ENCODE assay signal across 20 cellular contexts in the genomic region with DNA sequence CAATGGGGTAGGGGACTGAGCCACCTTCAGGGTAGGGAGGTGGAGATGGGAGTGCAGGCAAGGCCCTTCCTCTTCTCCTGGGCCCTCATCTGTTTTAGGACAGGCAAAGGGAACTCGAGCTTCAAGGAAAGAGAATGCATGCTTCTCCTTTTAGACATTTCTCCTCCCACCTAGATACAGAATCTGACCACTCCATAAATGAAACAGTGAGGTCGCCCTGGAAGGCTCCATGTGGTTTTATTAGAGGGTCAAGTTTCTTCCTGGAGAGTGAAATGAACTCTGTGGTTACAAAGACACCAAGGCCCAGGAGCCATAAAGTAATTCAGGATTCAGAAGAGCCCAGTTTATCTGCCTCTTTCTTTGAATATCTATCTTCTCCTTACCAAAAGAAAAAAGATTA. TPM values are rescaled to one million over a fixed set of nuclear protein-coding genes. Genes with fewer than 3 reads are reported as not detected.
DNase-seq lines count a peak whose midpoint lies in the region; ATAC-seq and TF ChIP-seq lines count a peak whose summit lies in the region.
"Had no signal": no experiment of that assay in that cellular context is flagged by ENCODE, and none has a peak within 500 bp of the region (broad histone marks: within the 10 kb centered on the region; RNA-seq: fewer than 3 reads in every experiment).

No MANE protein-coding gene starts in this region.

- peak overlapping the region in 1 of 2 donors; percentile 29 for H3K9ac ChIP-seq in stomach smooth muscle (ENCODE audit: low read length in 2 of 2)

- CTCF ChIA-PET in HEK293 (lab: Yijun Ruan, JAX) = interaction anchor here (0.6 to 1.3 kb wide), 4 partner anchors 8 to 313 kb away, joined by 3 to 4 read pairs (median 3); no protein-coding TSS in a partner anchor

- TF ChIP-seq CTCF in HEK293 (tag by site-specific recombination; IDR thresholded peaks at IDR 0.05) (no peak), fibroblast of villous mesenchyme (IDR thresholded peaks at IDR 0.05; ENCODE audit: insufficient read depth, low read depth, low read length) (no peak)

- POLR2A ChIA-PET in HEK293 (lab: Yijun Ruan, JAX) = no interaction called here

- no peak for ATAC-seq in GM21381 (IDR thresholded peaks at IDR 0.05; ENCODE audit: unreplicated experiment)
- no peak for ATAC-seq in GM19328 (IDR thresholded peaks at IDR 0.05; ENCODE audit: unreplicated experiment)
- ATAC-seq: mucosa of descending colon had no signal

- H3K27ac ChIP-seq in HEK293 (ENCODE audit: extremely low read depth, low read depth, low read length) = no peak overlapping the region
- peak overlapping the region; percentile 24 for H3K27ac ChIP-seq in stomach smooth muscle (ENCODE audit: low read length)
- H3K27ac ChIP-seq: esophagus muscularis mucosa, HL-60, ovary, thyroid gland had no signal

- DNase-seq in RPMI7951 (ENCODE audit: low read depth) (peak; percentile 88), fibroblast of villous mesenchyme (ENCODE audit: low read depth) (peak; percentile 71), cerebellar cortex (ENCODE audit: low spot score) (no peak)
- DNase-seq: activated CD4-positive, alpha-beta T cell treated with anti-CD3 and anti-CD28 coated beads for 48 hours; CD4-positive, alpha-beta memory T cell; dermis blood vessel endothelial cell; DMS79 treated with DMSO at 0.1 percent for 48 hours; hippocampal formation; mucosa of descending colon; NCI-H146; NCI-H446 treated with DMSO at 0.1 percent for 48 hours; ovary; stimulated activated CD4-positive, alpha-beta T cell treated with anti-CD3 and anti-CD28 coated beads, Interleukin-4, amount 100 ng/mL, for 24 hours had no signal

- H3K27me3 ChIP-seq in stomach smooth muscle (ENCODE audit: control insufficient read depth in 1 of 2, insufficient read depth in 2 of 2, low read length in 2 of 2) = no peaks in the 10 kb centered on the region
- H3K27me3 ChIP-seq: esophagus muscularis mucosa, ovary, thyroid gland had no signal

- H3K4me3 ChIP-seq in HEK293 (ENCODE audit: low read depth, low read length) (no peak overlapping the region), fibroblast of villous mesenchyme (ENCODE audit: low read depth, low read length) (no peak overlapping the region), stomach smooth muscle (ENCODE audit: low read length in 2 of 2) (no peak overlapping the region)
- H3K4me3 ChIP-seq: esophagus muscularis mucosa, mucosa of descending colon, ovary, thyroid gland had no signal

- H3K36me3 ChIP-seq in HEK293 (ENCODE audit: control insufficient read depth in 2 of 2, insufficient read depth in 1 of 2, low read length in 2 of 2) (peaks cover 0 to 24% of the 10 kb centered on the region in 2 experiments; a peak in 1 of 3 replicates), stomach smooth muscle (ENCODE audit: control insufficient read depth in 2 of 2, insufficient read depth in 2 of 2, low read length in 2 of 2) (peaks cover 17 to 24% of the 10 kb centered on the region in 2 donors)
- H3K36me3 ChIP-seq: ovary, thyroid gland had no signal

- no peaks in the 10 kb centered on the region for H3K9me3 ChIP-seq in HEK293 (ENCODE audit: control insufficient read depth, insufficient read depth, low read depth, low read length)
- no peaks in the 10 kb centered on the region for H3K9me3 ChIP-seq in stomach smooth muscle (ENCODE audit: control insufficient read depth in 2 of 2, low read length in 2 of 2)
- H3K9me3 ChIP-seq: esophagus muscularis mucosa, mucosa of descending colon, ovary, thyroid gland had no signal

- H3K4me1 ChIP-seq in HEK293 (ENCODE audit: control insufficient read depth, insufficient read depth, low read length) (peaks cover 17% of the 10 kb centered on the region), stomach smooth muscle (ENCODE audit: control insufficient read depth, insufficient read depth, low read length) (peaks cover 48% of the 10 kb centered on the region)

TF ChIP-seq in HEK293, 187 proteins besides CTCF, POLR2A, EP300 and RAD21 (continues in another document):
- TF ChIP-seq ZNF830 (tag by site-specific recombination; IDR thresholded peaks at IDR 0.05; ENCODE audit: low read depth) (no peak), SCRT2 (tag by site-specific recombination; IDR thresholded peaks at IDR 0.05) (no peak), ZNF747 (tag by site-specific recombination; IDR thresholded peaks at IDR 0.05) (no peak), ZNF530 (tag by site-specific recombination; IDR thresholded peaks at IDR 0.05; ENCODE audit: low read depth) (no peak), ZNF521 (tag by site-specific recombination; IDR thresholded peaks at IDR 0.05) (no peak), ZNF292 (tag by site-specific recombination; IDR thresholded peaks at IDR 0.05; ENCODE audit: borderline replicate concordance, low read depth) (no peak), ZNF571 (tag by site-specific recombination; IDR thresholded peaks at IDR 0.05) (no peak), ZNF175 (tag by site-specific recombination; IDR thresholded peaks at IDR 0.05) (no peak), ZNF391 (tag by site-specific recombination; IDR thresholded peaks at IDR 0.05; ENCODE audit: borderline replicate concordance, low read depth) (no peak), ZNF843 (tag by site-specific recombination; IDR thresholded peaks at IDR 0.05) (no peak), ZNF555 (tag by site-specific recombination; conservative IDR thresholded peaks at IDR 0.05) (no peak), ZXDB (tag by site-specific recombination; IDR thresholded peaks at IDR 0.05) (0 out of 2 replicates have a peak, but pooled peaks have one; percentile 21), ZSCAN30 (tag by site-specific recombination; IDR thresholded peaks at IDR 0.05) (peak; percentile 60; the same call in 1 of the 2 replicates), ZNF155 (tag by site-specific recombination; IDR thresholded peaks at IDR 0.05) (no peak), ZFP3 (tag by site-specific recombination; IDR thresholded peaks at IDR 0.05; ENCODE audit: low read depth) (no peak), HOXA7 (CRISPR knock-in tag; IDR thresholded peaks at IDR 0.05; ENCODE audit: borderline replicate concordance) (no peak), ZNF221 (tag by site-specific recombination; IDR thresholded peaks at IDR 0.05; ENCODE audit: borderline replicate concordance) (no peak), BCL11A (tag by site-specific recombination; IDR thresholded peaks at IDR 0.05; ENCODE audit: low read depth) (no peak), ZNF426 (tag by site-specific recombination; IDR thresholded peaks at IDR 0.05) (no peak), ZNF596 (tag by site-specific recombination; IDR thresholded peaks at IDR 0.05) (peak; percentile 31; the same call in 1 of the 2 replicates), ZNF19 (tag by site-specific recombination; IDR thresholded peaks at IDR 0.05; ENCODE audit: low read depth) (no peak), ZFP69B (tag by site-specific recombination; IDR thresholded peaks at IDR 0.05) (no peak)
- TF ChIP-seq, protein P1, sequence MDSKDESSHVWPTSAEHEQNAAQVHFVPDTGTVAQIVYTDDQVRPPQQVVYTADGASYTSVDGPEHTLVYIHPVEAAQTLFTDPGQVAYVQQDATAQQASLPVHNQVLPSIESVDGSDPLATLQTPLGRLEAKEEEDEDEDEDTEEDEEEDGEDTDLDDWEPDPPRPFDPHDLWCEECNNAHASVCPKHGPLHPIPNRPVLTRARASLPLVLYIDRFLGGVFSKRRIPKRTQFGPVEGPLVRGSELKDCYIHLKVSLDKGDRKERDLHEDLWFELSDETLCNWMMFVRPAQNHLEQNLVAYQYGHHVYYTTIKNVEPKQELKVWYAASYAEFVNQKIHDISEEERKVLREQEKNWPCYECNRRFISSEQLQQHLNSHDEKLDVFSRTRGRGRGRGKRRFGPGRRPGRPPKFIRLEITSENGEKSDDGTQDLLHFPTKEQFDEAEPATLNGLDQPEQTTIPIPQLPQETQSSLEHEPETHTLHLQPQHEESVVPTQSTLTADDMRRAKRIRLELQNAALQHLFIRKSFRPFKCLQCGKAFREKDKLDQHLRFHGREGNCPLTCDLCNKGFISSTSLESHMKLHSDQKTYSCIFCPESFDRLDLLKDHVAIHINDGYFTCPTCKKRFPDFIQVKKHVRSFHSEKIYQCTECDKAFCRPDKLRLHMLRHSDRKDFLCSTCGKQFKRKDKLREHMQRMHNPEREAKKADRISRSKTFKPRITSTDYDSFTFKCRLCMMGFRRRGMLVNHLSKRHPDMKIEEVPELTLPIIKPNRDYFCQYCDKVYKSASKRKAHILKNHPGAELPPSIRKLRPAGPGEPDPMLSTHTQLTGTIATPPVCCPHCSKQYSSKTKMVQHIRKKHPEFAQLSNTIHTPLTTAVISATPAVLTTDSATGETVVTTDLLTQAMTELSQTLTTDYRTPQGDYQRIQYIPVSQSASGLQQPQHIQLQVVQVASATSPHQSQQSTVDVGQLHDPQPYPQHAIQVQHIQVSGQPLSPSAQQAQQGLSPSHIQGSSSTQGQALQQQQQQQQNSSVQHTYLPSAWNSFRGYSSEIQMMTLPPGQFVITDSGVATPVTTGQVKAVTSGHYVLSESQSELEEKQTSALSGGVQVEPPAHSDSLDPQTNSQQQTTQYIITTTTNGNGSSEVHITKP (tag by site-specific recombination; IDR thresholded peaks at IDR 0.05) = peak; percentile 76
- TF ChIP-seq, protein P2, sequence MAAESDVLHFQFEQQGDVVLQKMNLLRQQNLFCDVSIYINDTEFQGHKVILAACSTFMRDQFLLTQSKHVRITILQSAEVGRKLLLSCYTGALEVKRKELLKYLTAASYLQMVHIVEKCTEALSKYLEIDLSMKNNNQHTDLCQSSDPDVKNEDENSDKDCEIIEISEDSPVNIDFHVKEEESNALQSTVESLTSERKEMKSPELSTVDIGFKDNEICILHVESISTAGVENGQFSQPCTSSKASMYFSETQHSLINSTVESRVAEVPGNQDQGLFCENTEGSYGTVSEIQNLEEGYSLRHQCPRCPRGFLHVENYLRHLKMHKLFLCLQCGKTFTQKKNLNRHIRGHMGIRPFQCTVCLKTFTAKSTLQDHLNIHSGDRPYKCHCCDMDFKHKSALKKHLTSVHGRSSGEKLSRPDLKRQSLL (tag by site-specific recombination; IDR thresholded peaks at IDR 0.05) = peak; percentile 80

RNA-seq across cellular contexts. Expression of a gene that starts 14.9 kb away (rescaled TPM):
- total RNA-seq in RPMI7951 (2014; rRNA removed; shearing (Covaris generic)) = 35.1 and 38.2 TPM in 2 replicates
- 35.0 and 44.1 TPM in 2 replicates for total RNA-seq in fibroblast of villous mesenchyme
